ENCODE assay signal across 23 cellular contexts in the genomic region with DNA sequence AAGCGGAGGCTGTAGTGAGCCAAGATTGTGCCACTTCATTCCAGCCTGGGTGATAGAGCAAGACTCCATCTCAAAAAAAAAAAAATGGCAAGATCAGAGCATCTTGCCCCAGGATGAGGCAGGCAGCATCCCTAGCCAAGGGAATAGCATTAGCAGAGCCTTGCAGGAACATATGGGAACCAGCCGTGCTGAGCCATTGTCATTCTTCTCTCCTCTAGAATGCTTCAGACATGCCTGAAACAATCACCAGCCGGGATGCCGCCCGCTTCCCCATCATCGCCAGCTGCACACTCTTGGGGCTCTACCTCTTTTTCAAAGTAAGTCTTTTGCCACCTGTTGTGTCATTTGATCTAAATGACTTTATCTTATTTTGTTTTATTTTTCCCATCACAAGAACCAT. TPM values are rescaled to one million over a fixed set of nuclear protein-coding genes. Genes with fewer than 3 reads are reported as not detected.
DNase-seq lines count a peak whose midpoint lies in the region; ATAC-seq and TF ChIP-seq lines count a peak whose summit lies in the region.
"Had no signal": no experiment of that assay in that cellular context is flagged by ENCODE, and none has a peak within 500 bp of the region (broad histone marks: within the 10 kb centered on the region; RNA-seq: fewer than 3 reads in every experiment).

No MANE protein-coding gene starts in this region.

- no peak for TF ChIP-seq CTCF in WTC11 (IDR thresholded peaks at IDR 0.05)
- TF ChIP-seq CTCF in neutrophil (IDR thresholded peaks at IDR 0.05), result no peak

- H3K9me3 ChIP-seq in neutrophil, result no peaks in the 10 kb centered on the region
- no peaks in the 10 kb centered on the region for H3K9me3 ChIP-seq in effector memory CD4-positive, alpha-beta T cell (ENCODE audit: control insufficient read depth, low read length)
- H3K9me3 ChIP-seq: BE2C had no signal

- CTCF ChIA-PET in WTC11 (lab: Charles Lee), result interaction anchor here (0.9 to 1.4 kb wide), 2 partner anchors 24 to 35 kb away, joined by 3 to 4 read pairs; no protein-coding TSS in a partner anchor

- H3K4me3 Mint-ChIP-seq in activated T-cell treated with anti-CD3 and anti-CD28 coated beads, Interleukin-2, amount 50 U/mL, for 72 hours, result no peak overlapping the region
- H3K4me3 Mint-ChIP-seq in activated T-cell treated with anti-CD3 and anti-CD28 coated beads, Interleukin-2, amount 50 U/mL, for 4 hours, result no peak overlapping the region
- H3K4me3 Mint-ChIP-seq in WTC11, result no peak overlapping the region
- H3K4me3 Mint-ChIP-seq in effector memory CD8-positive, alpha-beta T cell, result no peak overlapping the region
- H3K4me3 Mint-ChIP-seq: CD4-positive, CD25-positive, alpha-beta regulatory T cell; CD8-positive, alpha-beta memory T cell had no signal

- H3K36me3 ChIP-seq in neutrophil, result peaks cover 41% of the 10 kb centered on the region
- H3K36me3 ChIP-seq in effector memory CD4-positive, alpha-beta T cell (ENCODE audit: control insufficient read depth, insufficient read depth, low read length), result peaks cover 42% of the 10 kb centered on the region

- peak overlapping the region; percentile 5 for H3K27ac Mint-ChIP-seq in activated T-cell treated with anti-CD3 and anti-CD28 coated beads, Interleukin-2, amount 50 U/mL, for 72 hours
- no peak overlapping the region for H3K27ac Mint-ChIP-seq in WTC11
- H3K27ac Mint-ChIP-seq in effector memory CD8-positive, alpha-beta T cell, result peak overlapping the region; percentile 7 to 29
- H3K27ac Mint-ChIP-seq: IgD-negative memory B cell had no signal

- no peak for ATAC-seq in activated T-cell treated with anti-CD3 and anti-CD28 coated beads, Interleukin-2, amount 50 U/mL, for 72 hours (replicated peaks in 1 of 2)
- ATAC-seq in activated T-cell treated with anti-CD3 and anti-CD28 coated beads, Interleukin-2, amount 50 U/mL, for 4 hours, result no peak
- peak; percentile 44; the same call in 1 of the 2 replicates for ATAC-seq in WTC11
- ATAC-seq in effector memory CD8-positive, alpha-beta T cell (replicated peaks), result no peak
- ATAC-seq in esophagus mucosa, result no peak
- ATAC-seq: GM12878, HCT116, HepG2 had no signal

- DNase-seq in activated T-cell treated with anti-CD3 and anti-CD28 coated beads, Interleukin-2, amount 50 U/mL, for 72 hours, result no peak
- no peak for DNase-seq in activated T-cell treated with anti-CD3 and anti-CD28 coated beads, Interleukin-2, amount 50 U/mL, for 4 hours
- DNase-seq in WTC11 (ENCODE audit: low spot score), result no peak
- DNase-seq in effector memory CD8-positive, alpha-beta T cell, result no peak
- DNase-seq in central memory CD4-positive, alpha-beta T cell, result no peak
- no peak for DNase-seq in effector memory CD4-positive, alpha-beta T cell
- DNase-seq: 8988T; BE2C; C1 segment of cervical spinal cord; CD4-positive, CD25-positive, alpha-beta regulatory T cell; CD8-positive, alpha-beta memory T cell; COR-L47; DMS 273 treated with DMSO at 0.1 percent for 48 hours; DMS53; DND-41; EL had no signal

- H3K4me3 ChIP-seq in neutrophil (ENCODE audit: low read depth in 1 of 2, low read length in 1 of 2), result no peak overlapping the region
- H3K4me3 ChIP-seq in effector memory CD4-positive, alpha-beta T cell (ENCODE audit: insufficient read depth, low read depth, low read length, poor library complexity, severe bottlenecking), result no peak overlapping the region
- H3K4me3 ChIP-seq: GM12878 had no signal

- peaks cover 3 to 14% of the 10 kb centered on the region in 2 donors for H3K36me3 Mint-ChIP-seq in activated T-cell treated with anti-CD3 and anti-CD28 coated beads, Interleukin-2, amount 50 U/mL, for 72 hours (ENCODE audit: insufficient read depth in 2 of 2)
- H3K36me3 Mint-ChIP-seq in activated T-cell treated with anti-CD3 and anti-CD28 coated beads, Interleukin-2, amount 50 U/mL, for 4 hours (ENCODE audit: insufficient read depth), result peaks cover 13% of the 10 kb centered on the region
- H3K36me3 Mint-ChIP-seq in WTC11, result peaks cover 57% of the 10 kb centered on the region
- H3K36me3 Mint-ChIP-seq in effector memory CD8-positive, alpha-beta T cell (ENCODE audit: insufficient read depth), result peaks cover 85% of the 10 kb centered on the region

- peaks cover 19% of the 10 kb centered on the region for H3K4me1 Mint-ChIP-seq in activated T-cell treated with anti-CD3 and anti-CD28 coated beads, Interleukin-2, amount 50 U/mL, for 72 hours (ENCODE audit: low read depth)
- peaks cover 18% of the 10 kb centered on the region for H3K4me1 Mint-ChIP-seq in activated T-cell treated with anti-CD3 and anti-CD28 coated beads, Interleukin-2, amount 50 U/mL, for 4 hours (ENCODE audit: low read depth)
- H3K4me1 Mint-ChIP-seq in WTC11, result no peaks in the 10 kb centered on the region
- peaks cover 16 to 21% of the 10 kb centered on the region in 2 donors for H3K4me1 Mint-ChIP-seq in effector memory CD8-positive, alpha-beta T cell (ENCODE audit: low read depth in 2 of 2)

- POLR2A ChIA-PET in WTC11 (lab: Charles Lee), result no interaction called here

- H3K27ac ChIP-seq in neutrophil, result peak overlapping the region; percentile 41
- H3K27ac ChIP-seq in effector memory CD4-positive, alpha-beta T cell (ENCODE audit: insufficient read depth, low read length, poor library complexity, severe bottlenecking), result no peak overlapping the region

- no peaks in the 10 kb centered on the region for H3K27me3 ChIP-seq in neutrophil
- H3K27me3 ChIP-seq in effector memory CD4-positive, alpha-beta T cell (replicated peaks; ENCODE audit: control insufficient read depth, insufficient read depth, low read length, poor library complexity, severe bottlenecking), result no peaks in the 10 kb centered on the region
- H3K27me3 ChIP-seq: BE2C had no signal

- no peaks in the 10 kb centered on the region for H3K9me3 Mint-ChIP-seq in activated T-cell treated with anti-CD3 and anti-CD28 coated beads, Interleukin-2, amount 50 U/mL, for 72 hours
- H3K9me3 Mint-ChIP-seq in activated T-cell treated with anti-CD3 and anti-CD28 coated beads, Interleukin-2, amount 50 U/mL, for 4 hours, result no peaks in the 10 kb centered on the region
- H3K9me3 Mint-ChIP-seq in WTC11, result no peaks in the 10 kb centered on the region
- H3K9me3 Mint-ChIP-seq in effector memory CD8-positive, alpha-beta T cell, result no peaks in the 10 kb centered on the region
- H3K9me3 Mint-ChIP-seq: CD4-positive, CD25-positive, alpha-beta regulatory T cell; CD8-positive, alpha-beta memory T cell; IgD-negative memory B cell had no signal

- no peaks in the 10 kb centered on the region for H3K27me3 Mint-ChIP-seq in activated T-cell treated with anti-CD3 and anti-CD28 coated beads, Interleukin-2, amount 50 U/mL, for 72 hours (ENCODE audit: low read depth)
- no peaks in the 10 kb centered on the region for H3K27me3 Mint-ChIP-seq in activated T-cell treated with anti-CD3 and anti-CD28 coated beads, Interleukin-2, amount 50 U/mL, for 4 hours (ENCODE audit: low read depth)
- no peaks in the 10 kb centered on the region for H3K27me3 Mint-ChIP-seq in WTC11 (ENCODE audit: low read depth)
- no peaks in the 10 kb centered on the region for H3K27me3 Mint-ChIP-seq in effector memory CD8-positive, alpha-beta T cell
- H3K27me3 Mint-ChIP-seq: CD4-positive, CD25-positive, alpha-beta regulatory T cell; CD8-positive, alpha-beta memory T cell; IgD-negative memory B cell had no signal

- peaks cover 36% of the 10 kb centered on the region in 2 experiments for H3K4me1 ChIP-seq in neutrophil (ENCODE audit: control insufficient read depth in 1 of 2, insufficient read depth in 1 of 2, low read depth in 1 of 2, low read length in 1 of 2)
- H3K4me1 ChIP-seq in effector memory CD4-positive, alpha-beta T cell (ENCODE audit: control insufficient read depth, insufficient read depth, low read length, poor library complexity, severe bottlenecking), result no peaks in the 10 kb centered on the region
- H3K4me1 ChIP-seq: BE2C had no signal

TF ChIP-seq in WTC11, 78 proteins besides CTCF, POLR2A, EP300 and RAD21 (continues in another document):
- TF ChIP-seq, protein P1, sequence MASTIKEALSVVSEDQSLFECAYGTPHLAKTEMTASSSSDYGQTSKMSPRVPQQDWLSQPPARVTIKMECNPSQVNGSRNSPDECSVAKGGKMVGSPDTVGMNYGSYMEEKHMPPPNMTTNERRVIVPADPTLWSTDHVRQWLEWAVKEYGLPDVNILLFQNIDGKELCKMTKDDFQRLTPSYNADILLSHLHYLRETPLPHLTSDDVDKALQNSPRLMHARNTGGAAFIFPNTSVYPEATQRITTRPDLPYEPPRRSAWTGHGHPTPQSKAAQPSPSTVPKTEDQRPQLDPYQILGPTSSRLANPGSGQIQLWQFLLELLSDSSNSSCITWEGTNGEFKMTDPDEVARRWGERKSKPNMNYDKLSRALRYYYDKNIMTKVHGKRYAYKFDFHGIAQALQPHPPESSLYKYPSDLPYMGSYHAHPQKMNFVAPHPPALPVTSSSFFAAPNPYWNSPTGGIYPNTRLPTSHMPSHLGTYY (CRISPR knock-in tag; IDR thresholded peaks at IDR 0.05), result no peak
- TF ChIP-seq ESRRA (CRISPR knock-in tag; IDR thresholded peaks at IDR 0.05; ENCODE audit: borderline replicate concordance) (no peak), NFE2L1 (CRISPR knock-in tag; IDR thresholded peaks at IDR 0.05) (no peak), FOXK1 (CRISPR knock-in tag; IDR thresholded peaks at IDR 0.05) (no peak), HMGXB4 (CRISPR knock-in tag; IDR thresholded peaks at IDR 0.05) (no peak)

RNA-seq across cellular contexts. Expression of gene HM13, which starts 13.0 kb away (rescaled TPM):
- total RNA-seq in activated T-cell treated with anti-CD3 and anti-CD28 coated beads, Interleukin-2, amount 50 U/mL, for 72 hours, result 100 to 1,000 TPM; 131 to 146 TPM
- 100 to 1,000 TPM; 191 to 210 (median 195) TPM for total RNA-seq in activated T-cell treated with anti-CD3 and anti-CD28 coated beads, Interleukin-2, amount 50 U/mL, for 4 hours
- total RNA-seq in WTC11 (2021), result 93.3 to 103 TPM (median 101 TPM) in 3 replicates
- 232 TPM for total RNA-seq in esophagus mucosa

RNA-seq across cellular contexts. Expression of gene REM1, which starts 52.2 kb away (rescaled TPM):
- not detected for total RNA-seq in activated T-cell treated with anti-CD3 and anti-CD28 coated beads, Interleukin-2, amount 50 U/mL, for 72 hours
- not detected for total RNA-seq in activated T-cell treated with anti-CD3 and anti-CD28 coated beads, Interleukin-2, amount 50 U/mL, for 4 hours
- total RNA-seq in WTC11 (2021) (not detected in 3 replicates), esophagus mucosa (0.20 TPM)
- total RNA-seq: CD4-positive, CD25-positive, alpha-beta regulatory T cell; CD8-positive, alpha-beta memory T cell; G401; GM12878; HepG2 had no signal

RNA-seq across cellular contexts. Expression of gene DEFB124, which starts 52.3 kb away (rescaled TPM):
- not detected for total RNA-seq in activated T-cell treated with anti-CD3 and anti-CD28 coated beads, Interleukin-2, amount 50 U/mL, for 72 hours
- total RNA-seq in activated T-cell treated with anti-CD3 and anti-CD28 coated beads, Interleukin-2, amount 50 U/mL, for 4 hours, result not detected
- total RNA-seq in WTC11 (2021) (not detected in 3 replicates), esophagus mucosa (not detected)
- total RNA-seq: CD4-positive, CD25-positive, alpha-beta regulatory T cell; CD8-positive, alpha-beta memory T cell; G401; GM12878; HepG2 had no signal
